13 cellular contexts compared by ENCODE assay signal in genomic region chr20:41306061-41306727, GRCh38. TPM values are rescaled to one million over a fixed set of nuclear protein-coding genes. Genes with fewer than 3 reads are reported as not detected.
A peak's percentile ranks its signal among the peaks of the same experiment; 100 is the strongest.
DNase-seq lines count a peak whose midpoint lies in the region; ATAC-seq and TF ChIP-seq lines count a peak whose summit lies in the region.
"Had no signal": no experiment of that assay in that cellular context is flagged by ENCODE, and none has a peak within 500 bp of the region (broad histone marks: within the 10 kb centered on the region; RNA-seq: fewer than 3 reads in every experiment).

No MANE protein-coding gene starts in this region.

- no peaks in the 10 kb centered on the region for H3K9me3 Mint-ChIP-seq in progenitor cell of endocrine pancreas (ENCODE audit: low read depth)
- H3K9me3 Mint-ChIP-seq in activated CD8-positive, alpha-beta memory T cell treated with anti-CD3 and anti-CD28 coated beads, Interleukin-2, amount 10 ng/mL, durations not matched to agents 7 days and 5 days (ENCODE audit: low read depth), result no peaks in the 10 kb centered on the region
- H3K9me3 Mint-ChIP-seq: activated naive CD8-positive, alpha-beta T cell treated with anti-CD3 and anti-CD28 coated beads, Interleukin-2, amount 10 ng/mL, durations not matched to agents 7 days and 5 days; stimulated activated naive CD8-positive, alpha-beta T cell treated with anti-CD3 and anti-CD28 coated beads, Interleukin-15, Interleukin-2, amounts not matched to agents 100 ng/mL and 50 ng/mL, for 24 hours had no signal

- peaks cover 36% of the 10 kb centered on the region for H3K4me1 ChIP-seq in OCI-LY7 (ENCODE audit: insufficient read depth, low read length, poor library complexity, severe bottlenecking)

- no peak for TF ChIP-seq CTCF in OCI-LY7 (conservative IDR thresholded peaks at IDR 0.05; ENCODE audit: low read length)
- no peak for TF ChIP-seq CTCF in coronary artery (IDR thresholded peaks at IDR 0.05)
- no peak for TF ChIP-seq CTCF in progenitor cell of endocrine pancreas (IDR thresholded peaks at IDR 0.05; ENCODE audit: unreplicated experiment)

- POLR2A ChIA-PET in OCI-LY7 (lab: Charles Lee), result interaction anchor here (1.3 to 2.0 kb wide), 2 partner anchors 8 to 12 kb away, joined by 3 to 5 read pairs; no protein-coding TSS in a partner anchor

- no peaks in the 10 kb centered on the region for H4K20me1 ChIP-seq in OCI-LY7 (ENCODE audit: insufficient read depth, low read length)

- no peaks in the 10 kb centered on the region for H3K9me3 ChIP-seq in OCI-LY7 (ENCODE audit: low read length)

- BruUV-seq in OCI-LY7 (replicated peaks; lab: Mats Ljungman, UMichigan), result no TSS peak

- intact Hi-C loops in OCI-LY7 (cut with micrococcal nuclease; ENCODE audit: unreplicated experiment), result no loop called here

- H3K79me2 ChIP-seq in OCI-LY7 (ENCODE audit: insufficient read depth, low read depth, low read length), result no peaks in the 10 kb centered on the region

- H3K27me3 Mint-ChIP-seq in progenitor cell of endocrine pancreas, result no peaks in the 10 kb centered on the region
- H3K27me3 Mint-ChIP-seq in activated CD8-positive, alpha-beta memory T cell treated with anti-CD3 and anti-CD28 coated beads, Interleukin-2, amount 10 ng/mL, durations not matched to agents 7 days and 5 days, result no peaks in the 10 kb centered on the region
- H3K27me3 Mint-ChIP-seq: activated naive CD8-positive, alpha-beta T cell treated with anti-CD3 and anti-CD28 coated beads, Interleukin-2, amount 10 ng/mL, durations not matched to agents 7 days and 5 days; stimulated activated naive CD8-positive, alpha-beta T cell treated with anti-CD3 and anti-CD28 coated beads, Interleukin-15, Interleukin-2, amounts not matched to agents 100 ng/mL and 50 ng/mL, for 24 hours had no signal

- H2AFZ ChIP-seq in OCI-LY7 (ENCODE audit: low read length), result no peak overlapping the region; the same call in 1 of the 2 replicates

- H3K9me2 ChIP-seq in OCI-LY7 (ENCODE audit: insufficient read depth, low read length), result no peaks in the 10 kb centered on the region

- peak overlapping the region; percentile 68 for H3K4me2 ChIP-seq in OCI-LY7 (ENCODE audit: low read length)

- no peak overlapping the region for H3K27ac Mint-ChIP-seq in progenitor cell of endocrine pancreas
- H3K27ac Mint-ChIP-seq in activated CD8-positive, alpha-beta memory T cell treated with anti-CD3 and anti-CD28 coated beads, Interleukin-2, amount 10 ng/mL, durations not matched to agents 7 days and 5 days, result no peak overlapping the region

- H3K36me3 Mint-ChIP-seq in progenitor cell of endocrine pancreas (ENCODE audit: insufficient read depth), result no peaks in the 10 kb centered on the region
- H3K36me3 Mint-ChIP-seq in activated CD8-positive, alpha-beta memory T cell treated with anti-CD3 and anti-CD28 coated beads, Interleukin-2, amount 10 ng/mL, durations not matched to agents 7 days and 5 days, result no peaks in the 10 kb centered on the region

- H3K27ac ChIP-seq in OCI-LY7 (ENCODE audit: low read depth, low read length, poor library complexity, severe bottlenecking) (no peak overlapping the region), coronary artery (no peak overlapping the region)

- H3K4me3 ChIP-seq in OCI-LY7 (ENCODE audit: low read depth, low read length, poor library complexity, severe bottlenecking), result peak overlapping the region; percentile 20
- no peak overlapping the region for H3K4me3 ChIP-seq in coronary artery

- peak; percentile 91 for ATAC-seq in GM18511 (IDR thresholded peaks at IDR 0.05; ENCODE audit: unreplicated experiment)
- ATAC-seq in GM21367 (IDR thresholded peaks at IDR 0.05; ENCODE audit: unreplicated experiment), result peak; percentile 80
- peak; percentile 83 for ATAC-seq in HG03045 (IDR thresholded peaks at IDR 0.05; ENCODE audit: unreplicated experiment)
- ATAC-seq in activated CD8-positive, alpha-beta memory T cell treated with anti-CD3 and anti-CD28 coated beads, Interleukin-2, amount 10 ng/mL, durations not matched to agents 7 days and 5 days, result no peak

- H3K36me3 ChIP-seq in OCI-LY7 (ENCODE audit: insufficient read depth, low read length), result no peaks in the 10 kb centered on the region

- H3K4me1 Mint-ChIP-seq in progenitor cell of endocrine pancreas (ENCODE audit: low read depth), result no peaks in the 10 kb centered on the region
- peaks cover 12% of the 10 kb centered on the region for H3K4me1 Mint-ChIP-seq in activated CD8-positive, alpha-beta memory T cell treated with anti-CD3 and anti-CD28 coated beads, Interleukin-2, amount 10 ng/mL, durations not matched to agents 7 days and 5 days

- peak; percentile 47 for DNase-seq in OCI-LY7 (ENCODE audit: low spot score)
- DNase-seq in coronary artery (ENCODE audit: low spot score), result no peak
- no peak for DNase-seq in NCI-H1105 treated with DMSO at 0.1 percent for 48 hours (lab: John Stamatoyannopoulos, UW)
- DNase-seq in progenitor cell of endocrine pancreas (ENCODE audit: low spot score, unreplicated experiment), result no peak
- DNase-seq in activated CD8-positive, alpha-beta memory T cell treated with anti-CD3 and anti-CD28 coated beads, Interleukin-2, amount 10 ng/mL, durations not matched to agents 7 days and 5 days, result no peak
- DNase-seq: activated CD4-positive, CD25-positive, alpha-beta regulatory T cell treated with anti-CD3 and anti-CD28 coated beads, Interleukin-2, amount 50 U/mL, for 72 hours; activated naive CD8-positive, alpha-beta T cell treated with anti-CD3 and anti-CD28 coated beads, Interleukin-2, amount 10 ng/mL, durations not matched to agents 7 days and 5 days; HCEC 1CT; NCI-H1048 had no signal

- CTCF ChIA-PET in OCI-LY7 (lab: Charles Lee; ENCODE audit: unreplicated experiment), result no interaction called here
- CTCF ChIA-PET in activated CD8-positive, alpha-beta memory T cell treated with anti-CD3 and anti-CD28 coated beads, Interleukin-2, amount 10 ng/mL, durations not matched to agents 7 days and 5 days (lab: Charles Lee), result no interaction called here

- no peak overlapping the region for H3K4me3 Mint-ChIP-seq in progenitor cell of endocrine pancreas (ENCODE audit: low read depth)
- no peak overlapping the region for H3K4me3 Mint-ChIP-seq in activated CD8-positive, alpha-beta memory T cell treated with anti-CD3 and anti-CD28 coated beads, Interleukin-2, amount 10 ng/mL, durations not matched to agents 7 days and 5 days
- H3K4me3 Mint-ChIP-seq: activated naive CD8-positive, alpha-beta T cell treated with anti-CD3 and anti-CD28 coated beads, Interleukin-2, amount 10 ng/mL, durations not matched to agents 7 days and 5 days; stimulated activated naive CD8-positive, alpha-beta T cell treated with anti-CD3 and anti-CD28 coated beads, Interleukin-15, Interleukin-2, amounts not matched to agents 100 ng/mL and 50 ng/mL, for 24 hours had no signal

RNA-seq across cellular contexts. Expression of gene ZHX3, which starts 11.3 kb away (rescaled TPM):
- 5.8 and 6.4 TPM in 2 replicates for total RNA-seq in OCI-LY7 (2014; rRNA removed; shearing (Covaris generic))
- total RNA-seq in OCI-LY7 (2022), result 16.9 and 21.7 TPM in 2 replicates
- 8.9 and 9.1 TPM in 2 replicates for total RNA-seq in progenitor cell of endocrine pancreas
- 10 to 100 TPM; 11.4 to 13.3 TPM for total RNA-seq in activated CD8-positive, alpha-beta memory T cell treated with anti-CD3 and anti-CD28 coated beads, Interleukin-2, amount 10 ng/mL, durations not matched to agents 7 days and 5 days

RNA-seq across cellular contexts. Expression of gene LPIN3, which starts 34.4 kb away (rescaled TPM):
- total RNA-seq in OCI-LY7 (2014; rRNA removed; shearing (Covaris generic)), result 0.19 and 0.51 TPM in 2 replicates
- 1.6 and 2.1 TPM in 2 replicates for total RNA-seq in OCI-LY7 (2022)
- total RNA-seq in progenitor cell of endocrine pancreas, result 18.3 and 18.4 TPM in 2 replicates
- 1 to 10 TPM in 1 of 2 experiments, under 1 TPM in 1; 0.37 to 1.5 TPM for total RNA-seq in activated CD8-positive, alpha-beta memory T cell treated with anti-CD3 and anti-CD28 coated beads, Interleukin-2, amount 10 ng/mL, durations not matched to agents 7 days and 5 days
